ENCODE assay signal across 8 cellular contexts in the genomic region with DNA sequence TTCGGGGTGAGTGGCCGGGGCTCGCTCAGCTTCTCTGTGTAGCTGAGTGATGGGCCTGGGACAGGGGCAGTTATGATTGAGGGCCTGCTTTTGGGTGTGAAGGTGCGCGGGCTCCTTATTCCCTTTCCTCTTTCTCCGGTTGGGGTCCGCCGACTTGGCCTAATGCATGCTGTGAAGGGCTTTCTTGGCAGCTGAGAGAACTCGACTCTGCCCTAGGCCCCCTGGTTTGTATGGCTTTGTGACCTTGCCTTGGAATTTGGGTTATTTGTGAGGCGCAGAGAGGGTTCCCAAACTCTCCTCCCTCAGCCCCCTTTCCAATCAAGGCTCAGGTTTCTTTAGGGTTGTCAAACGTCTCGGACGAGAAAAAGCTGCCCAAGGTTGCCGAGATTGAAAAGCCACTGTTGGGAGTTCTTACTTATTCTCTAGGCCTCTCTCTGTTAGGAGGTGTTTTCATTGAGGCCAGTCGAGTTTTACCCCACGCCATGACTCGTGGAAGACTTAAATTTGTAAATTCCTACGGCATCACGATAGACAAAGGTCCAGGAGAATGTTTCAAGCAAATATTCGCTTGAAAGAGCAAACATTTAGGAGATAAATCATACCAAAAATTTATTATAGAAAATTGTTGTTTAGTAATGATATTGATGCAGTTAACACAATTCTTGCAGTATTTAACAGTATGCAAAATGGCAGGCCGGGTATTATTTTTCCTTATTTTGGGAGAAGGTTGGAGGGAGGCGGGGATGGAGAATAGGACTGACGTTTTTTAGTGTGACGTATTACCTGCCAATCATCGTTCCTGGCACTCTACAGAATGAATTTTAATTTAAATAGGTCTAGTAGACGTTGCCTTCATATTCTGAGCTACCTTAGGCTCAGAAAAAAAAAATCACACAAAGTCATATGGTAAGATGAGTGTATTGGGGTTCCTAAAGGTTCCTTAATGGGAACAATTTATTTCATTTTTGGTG. TPM values are rescaled to one million over a fixed set of nuclear protein-coding genes. Genes with fewer than 3 reads are reported as not detected.
DNase-seq lines count a peak whose midpoint lies in the region; ATAC-seq lines count a peak whose summit lies in the region.

No MANE protein-coding gene starts in this region.

- H3K27me3 ChIP-seq in iPS DF 6.9 (ENCODE audit: control insufficient read depth, insufficient read depth, low read length) (no peaks in the 10 kb centered on the region), skeletal muscle satellite cell (ENCODE audit: control insufficient read depth, insufficient read depth, low read length) (no peaks in the 10 kb centered on the region)

- no peaks in the 10 kb centered on the region for H3K4me1 ChIP-seq in iPS DF 6.9 (ENCODE audit: control insufficient read depth, insufficient read depth, low read length)
- H3K4me1 ChIP-seq in skeletal muscle satellite cell (ENCODE audit: control insufficient read depth, insufficient read depth, low read length): peaks cover 16% of the 10 kb centered on the region

- peak overlapping the region; percentile 96 for H3K9ac ChIP-seq in skeletal muscle satellite cell (ENCODE audit: low read depth, low read length)

- H3K27ac ChIP-seq in iPS DF 6.9 (ENCODE audit: low read length): no peak overlapping the region

- H3K4me3 ChIP-seq in iPS DF 6.9 (ENCODE audit: low read length) (peak overlapping the region; percentile 66; the same call in 1 of the 2 replicates), skeletal muscle satellite cell (ENCODE audit: low read length) (peak overlapping the region; percentile 93)

- peak overlapping the region; percentile 88 for H3K4me2 ChIP-seq in skeletal muscle satellite cell (ENCODE audit: low read length)

- ATAC-seq in GM19452 (IDR thresholded peaks at IDR 0.05; ENCODE audit: unreplicated experiment): peak; percentile 24
- ATAC-seq in HG03558 (IDR thresholded peaks at IDR 0.05; ENCODE audit: extremely low read depth, unreplicated experiment): peak; percentile 11

- H3K27me3 Mint-ChIP-seq in activated naive CD8-positive, alpha-beta T cell treated with anti-CD3 and anti-CD28 coated beads for 36 hours: no peaks in the 10 kb centered on the region

- no CpG with 5 or more reads among the region's 26 CpGs for WGBS in iPS DF 6.9 (ENCODE audit: insufficient coverage, insufficient read length)

- H3K4me3 Mint-ChIP-seq in activated naive CD8-positive, alpha-beta T cell treated with anti-CD3 and anti-CD28 coated beads for 36 hours: peak overlapping the region; percentile 86

- H3K9me3 ChIP-seq in iPS DF 6.9 (ENCODE audit: control insufficient read depth, insufficient read depth, low read length) (no peaks in the 10 kb centered on the region), skeletal muscle satellite cell (replicated peaks; ENCODE audit: low read length) (no peaks in the 10 kb centered on the region)

- DNase-seq in COLO829 (ENCODE audit: low spot score) (peak; percentile 49), iPS DF 6.9 (ENCODE audit: low read depth, low spot score) (no peak), inferior parietal cortex (ENCODE audit: extremely low spot score) (no peak), cortex of kidney (lab: John Stamatoyannopoulos, UW) (no peak)
- DNase-seq in activated naive CD8-positive, alpha-beta T cell treated with anti-CD3 and anti-CD28 coated beads for 36 hours: no peak

- peaks cover 1% of the 10 kb centered on the region for H3K9me3 Mint-ChIP-seq in activated naive CD8-positive, alpha-beta T cell treated with anti-CD3 and anti-CD28 coated beads for 36 hours

- H3K36me3 ChIP-seq in iPS DF 6.9 (ENCODE audit: control insufficient read depth, insufficient read depth, low read length) (no peaks in the 10 kb centered on the region), skeletal muscle satellite cell (ENCODE audit: insufficient read depth, low read length) (peaks cover 3% of the 10 kb centered on the region)

- peak overlapping the region; percentile 85 for H3K27ac Mint-ChIP-seq in activated naive CD8-positive, alpha-beta T cell treated with anti-CD3 and anti-CD28 coated beads for 36 hours

- H3K36me3 Mint-ChIP-seq in activated naive CD8-positive, alpha-beta T cell treated with anti-CD3 and anti-CD28 coated beads for 36 hours: peaks cover 15% of the 10 kb centered on the region

- peaks cover 32% of the 10 kb centered on the region for H3K4me1 Mint-ChIP-seq in activated naive CD8-positive, alpha-beta T cell treated with anti-CD3 and anti-CD28 coated beads for 36 hours

RNA-seq across cellular contexts. Expression of gene PDHX, which starts 0.7 kb away (rescaled TPM):
- total RNA-seq in activated naive CD8-positive, alpha-beta T cell treated with anti-CD3 and anti-CD28 coated beads for 36 hours: 10 to 100 TPM; 45.3 to 46.9 TPM
- total RNA-seq in skeletal muscle satellite cell (2012; rRNA removed): 25.9 and 27.3 TPM in 2 replicates

RNA-seq across cellular contexts. Expression of gene APIP, which starts 0.9 kb away (rescaled TPM):
- 10 to 100 TPM; 38.3 to 39.5 TPM for total RNA-seq in activated naive CD8-positive, alpha-beta T cell treated with anti-CD3 and anti-CD28 coated beads for 36 hours
- total RNA-seq in skeletal muscle satellite cell (2012; rRNA removed): 22.1 and 23.3 TPM in 2 replicates
